In genomic region chr10:3850999-3851937, GRCh38 we compare ENCODE assay signal across 8 cellular contexts.
DNase-seq lines count a peak whose midpoint lies in the region; ATAC-seq and TF ChIP-seq lines count a peak whose summit lies in the region.

No MANE protein-coding gene starts in this region.

- peak overlapping the region; percentile 98 for H3K27ac Mint-ChIP-seq in chondrocyte (ENCODE audit: unreplicated experiment)

- H3K27me3 Mint-ChIP-seq in chondrocyte (ENCODE audit: low read depth) = no peaks in the 10 kb centered on the region

- H3K4me3 ChIP-seq in mesodermal cell (ENCODE audit: extremely low read depth, insufficient read depth, low read length, poor library complexity, severe bottlenecking) = no peak overlapping the region

- DNase-seq in ACHN (peak; percentile 71), NOMO-1 (lab: John Stamatoyannopoulos, UW; ENCODE audit: unreplicated experiment in 2 of 2) (peak; percentile 78 to 97), chondrocyte (ENCODE audit: low spot score) (no peak), HEK293T (ENCODE audit: extremely low spot score) (no peak), DMS79 (lab: John Stamatoyannopoulos, UW) (no peak)

- in situ Hi-C loops in ACHN (cut with HindIII; ENCODE audit: low pct_ligation_motif_present, low pct_unique_long_range_greater_than_20kb, low sequenced_read_pairs) = no loop called here

- CTCF ChIA-PET in HEK293T (lab: Yijun Ruan, JAX) = interaction anchor here (1.0 kb wide), 1 partner anchor 51 kb away, joined by 4 read pairs; no protein-coding TSS in a partner anchor

- no peaks in the 10 kb centered on the region for H3K36me3 Mint-ChIP-seq in chondrocyte (ENCODE audit: low read depth)

- no peak for TF ChIP-seq CTCF in chondrocyte (IDR thresholded peaks at IDR 0.05)

- no peaks in the 10 kb centered on the region for H3K9me3 Mint-ChIP-seq in chondrocyte (ENCODE audit: low read depth)

- POLR2A ChIA-PET in HEK293T (lab: Yijun Ruan, JAX) = interaction anchor here (0.8 to 5.2 kb wide), 13 partner anchors 15 to 493 kb away, joined by 3 to 123 read pairs (median 5); partner anchors contain the start of gene KLF6

- peaks cover 29% of the 10 kb centered on the region for H3K4me1 ChIP-seq in mesodermal cell (ENCODE audit: control insufficient read depth, insufficient read depth, low read length, poor library complexity, severe bottlenecking)

- 88 to 95% methylated on average over 4 to 6 of the region's 9 CpGs for WGBS in mesodermal cell (ENCODE audit: insufficient coverage in 2 of 2), 2 experiments

- peak overlapping the region; percentile 31 for H3K4me3 Mint-ChIP-seq in chondrocyte (ENCODE audit: unreplicated experiment)

- peak overlapping the region; percentile 80 for H3K27ac ChIP-seq in mesodermal cell (ENCODE audit: low read depth, low read length, severe bottlenecking)

- ATAC-seq in GM21360 (IDR thresholded peaks at IDR 0.05; ENCODE audit: unreplicated experiment) (peak; percentile 35), HG03159 (IDR thresholded peaks at IDR 0.05; ENCODE audit: unreplicated experiment) (no peak)

- no peaks in the 10 kb centered on the region for H3K36me3 ChIP-seq in mesodermal cell (ENCODE audit: control insufficient read depth, insufficient read depth, low read length)

- H3K4me1 Mint-ChIP-seq in chondrocyte (ENCODE audit: low read depth) = peaks cover 59% of the 10 kb centered on the region

- no peaks in the 10 kb centered on the region for H3K9me3 ChIP-seq in mesodermal cell (ENCODE audit: control insufficient read depth, low read length)

TF ChIP-seq in HEK293T, 16 proteins besides CTCF, POLR2A, EP300 and RAD21:
- no peak for TF ChIP-seq ELF4 (IDR thresholded peaks at IDR 0.05)
- TF ChIP-seq SUZ12 (IDR thresholded peaks at IDR 0.05) = no peak

Comparison
In these comparisons a context has a peak if more than half of its experiments do, and no peak if none do; other contexts are left out.
1. DNase-seq: peak in ACHN (single experiment) and NOMO-1 (2 of 2); none in chondrocyte (single experiment), HEK293T (single experiment) and DMS79 (single experiment).